Comparison of ENCODE assay signal across 9 cellular contexts in the genomic region with DNA sequence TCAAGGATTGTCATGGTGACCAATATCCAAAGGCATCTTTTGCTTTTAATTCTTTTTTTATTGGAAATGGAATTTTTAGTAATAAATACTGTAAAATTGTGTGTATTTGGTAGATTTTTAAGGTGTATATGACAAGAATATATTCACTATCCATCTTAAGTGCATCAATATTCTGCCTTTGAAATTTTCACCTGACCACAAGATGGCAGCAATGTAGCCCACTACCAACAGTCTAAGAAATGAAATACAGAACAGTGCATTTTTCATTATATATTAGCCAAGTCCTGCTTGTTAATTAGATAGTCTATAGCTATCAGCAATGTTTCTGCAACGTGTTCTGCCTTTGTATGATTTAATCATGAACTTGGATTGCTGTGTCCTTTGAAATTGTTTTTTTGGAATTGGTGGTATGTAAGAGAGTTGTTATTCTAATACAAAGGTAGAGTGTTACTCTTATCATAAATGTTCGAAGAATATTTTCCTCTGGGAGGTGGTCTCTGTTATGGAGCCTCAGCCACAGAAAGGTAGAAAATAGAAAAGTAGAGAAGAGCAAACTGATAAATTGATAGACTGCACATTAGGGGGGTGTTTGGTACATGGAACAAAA. TPM values are rescaled to one million over a fixed set of nuclear protein-coding genes. Genes with fewer than 3 reads are reported as not detected.
A peak's percentile ranks its signal among the peaks of the same experiment; 100 is the strongest.
DNase-seq lines count a peak whose midpoint lies in the region; ATAC-seq and TF ChIP-seq lines count a peak whose summit lies in the region.
"Had no signal": no experiment of that assay in that cellular context is flagged by ENCODE, and none has a peak within 500 bp of the region (broad histone marks: within the 10 kb centered on the region; RNA-seq: fewer than 3 reads in every experiment).

No MANE protein-coding gene starts in this region.

- H3K4me1 ChIP-seq in MM.1S (ENCODE audit: low read length) (no peaks in the 10 kb centered on the region), breast epithelium (no peaks in the 10 kb centered on the region), lower lobe of right lung (no peaks in the 10 kb centered on the region)

- no peak overlapping the region for H3K4me2 ChIP-seq in MM.1S (ENCODE audit: low read depth, low read length)

- H3K4me1 Mint-ChIP-seq in activated naive CD8-positive, alpha-beta T cell treated with anti-CD3 and anti-CD28 coated beads, Interleukin-2, amount 50 U/mL, for 24 hours = no peaks in the 10 kb centered on the region
- H3K4me1 Mint-ChIP-seq: naive thymus-derived CD8-positive, alpha-beta T cell had no signal

- H3K9me3 Mint-ChIP-seq in activated naive CD8-positive, alpha-beta T cell treated with anti-CD3 and anti-CD28 coated beads, Interleukin-2, amount 50 U/mL, for 24 hours = no peaks in the 10 kb centered on the region
- H3K9me3 Mint-ChIP-seq: naive thymus-derived CD8-positive, alpha-beta T cell had no signal

- H3K27ac ChIP-seq in MM.1S (ENCODE audit: low read length) = no peak overlapping the region
- H3K27ac ChIP-seq in breast epithelium = no peak overlapping the region
- H3K27ac ChIP-seq in lower lobe of right lung = no peak overlapping the region

- no peaks in the 10 kb centered on the region for H3F3A ChIP-seq in MM.1S (ENCODE audit: insufficient read depth, low read length)

- no peaks in the 10 kb centered on the region for H3K79me2 ChIP-seq in MM.1S (ENCODE audit: low read length)

- H3K9me2 ChIP-seq in MM.1S (replicated peaks; ENCODE audit: insufficient read depth, low read length) = no peaks in the 10 kb centered on the region

- H2AFZ ChIP-seq in MM.1S (ENCODE audit: low read length) = no peak overlapping the region

- H3K27me3 Mint-ChIP-seq in activated naive CD8-positive, alpha-beta T cell treated with anti-CD3 and anti-CD28 coated beads, Interleukin-2, amount 50 U/mL, for 24 hours = no peaks in the 10 kb centered on the region
- H3K27me3 Mint-ChIP-seq: naive thymus-derived CD8-positive, alpha-beta T cell had no signal

- TF ChIP-seq POLR2A in breast epithelium (IDR thresholded peaks at IDR 0.05) = no peak

- no peak overlapping the region for H3K9ac ChIP-seq in MM.1S (ENCODE audit: low read length)

- DNase-seq in D341Med (ENCODE audit: low spot score) = peak; percentile 36
- DNase-seq in MM.1S = peak; percentile 34
- no peak for DNase-seq in breast epithelium (ENCODE audit: low spot score in 2 of 2)
- no peak for DNase-seq in lower lobe of right lung
- DNase-seq in stimulated activated naive CD4-positive, alpha-beta T cell treated with Interleukin-2 at 50 U/mL for 16 hours (lab: John Stamatoyannopoulos, UW) = no peak
- no peak for DNase-seq in activated naive CD8-positive, alpha-beta T cell treated with anti-CD3 and anti-CD28 coated beads, Interleukin-2, amount 50 U/mL, for 24 hours

- H3K36me3 ChIP-seq in MM.1S (replicated peaks; ENCODE audit: insufficient read depth, low read length) (no peaks in the 10 kb centered on the region), breast epithelium (no peaks in the 10 kb centered on the region), lower lobe of right lung (no peaks in the 10 kb centered on the region)

- H3K27ac Mint-ChIP-seq in activated naive CD8-positive, alpha-beta T cell treated with anti-CD3 and anti-CD28 coated beads, Interleukin-2, amount 50 U/mL, for 24 hours = no peak overlapping the region
- H3K27ac Mint-ChIP-seq: naive thymus-derived CD8-positive, alpha-beta T cell had no signal

- TF ChIP-seq CTCF in MM.1S (IDR thresholded peaks at IDR 0.05; ENCODE audit: low read length) (peak; percentile 61), breast epithelium (IDR thresholded peaks at IDR 0.05) (peak in 2 of 3 donors; percentile 17 to 26), lower lobe of right lung (IDR thresholded peaks at IDR 0.05) (peak; percentile 49)

- no peaks in the 10 kb centered on the region for H3K9me3 ChIP-seq in MM.1S (replicated peaks; ENCODE audit: insufficient read depth, low read length)
- H3K9me3 ChIP-seq in breast epithelium = no peaks in the 10 kb centered on the region
- H3K9me3 ChIP-seq in lower lobe of right lung = no peaks in the 10 kb centered on the region

- H3K27me3 ChIP-seq in MM.1S (replicated peaks; ENCODE audit: insufficient read depth, low read length) = no peaks in the 10 kb centered on the region
- no peaks in the 10 kb centered on the region for H3K27me3 ChIP-seq in breast epithelium
- no peaks in the 10 kb centered on the region for H3K27me3 ChIP-seq in lower lobe of right lung (ENCODE audit: low read depth)

- ATAC-seq in GM18873 (IDR thresholded peaks at IDR 0.05; ENCODE audit: low FRiP score, unreplicated experiment) (peak; percentile 45), lower lobe of right lung (peak in 1 of 2 donors; percentile 62), GM19452 (IDR thresholded peaks at IDR 0.05; ENCODE audit: unreplicated experiment) (no peak)
- ATAC-seq in activated naive CD8-positive, alpha-beta T cell treated with anti-CD3 and anti-CD28 coated beads, Interleukin-2, amount 50 U/mL, for 24 hours = no peak
- ATAC-seq: naive thymus-derived CD8-positive, alpha-beta T cell had no signal

- no peak overlapping the region for H3K4me3 ChIP-seq in MM.1S (ENCODE audit: low read length)
- H3K4me3 ChIP-seq in breast epithelium = no peak overlapping the region
- H3K4me3 ChIP-seq in lower lobe of right lung = no peak overlapping the region

- no peaks in the 10 kb centered on the region for H3K36me3 Mint-ChIP-seq in activated naive CD8-positive, alpha-beta T cell treated with anti-CD3 and anti-CD28 coated beads, Interleukin-2, amount 50 U/mL, for 24 hours (ENCODE audit: low read depth)
- H3K36me3 Mint-ChIP-seq: naive thymus-derived CD8-positive, alpha-beta T cell had no signal

- no peak overlapping the region for H3K4me3 Mint-ChIP-seq in activated naive CD8-positive, alpha-beta T cell treated with anti-CD3 and anti-CD28 coated beads, Interleukin-2, amount 50 U/mL, for 24 hours
- H3K4me3 Mint-ChIP-seq: naive thymus-derived CD8-positive, alpha-beta T cell had no signal

- intact Hi-C loops in breast epithelium (cut with DNase I; ENCODE audit: low total_unique reads) = no loop called here
- intact Hi-C loops in lower lobe of right lung (cut with DNase I) = loop anchor here (10.0 kb wide), 1 partner anchor 290 kb away; no protein-coding TSS in a partner anchor

- no peaks in the 10 kb centered on the region for H4K20me1 ChIP-seq in MM.1S (ENCODE audit: insufficient read depth, low read length)

RNA-seq across cellular contexts. Expression of a gene that starts 38.2 kb away (rescaled TPM):
- total RNA-seq in breast epithelium (1 to 10 TPM in 2 of 3 donors, under 1 TPM in 1; 0.98 to 7.5 (median 2.0) TPM), lower lobe of right lung (12.5 TPM)
- total RNA-seq: naive thymus-derived CD8-positive, alpha-beta T cell had no signal

Comparison
In these comparisons a context has a peak if more than half of its experiments do, and no peak if none do; other contexts are left out.
1. DNase-seq: peak in D341Med (single experiment) and MM.1S (single experiment); none in breast epithelium (0 of 2), lower lobe of right lung (single experiment), stimulated activated naive CD4-positive, alpha-beta T cell treated with Interleukin-2 at 50 U/mL for 16 hours (single experiment) and activated naive CD8-positive, alpha-beta T cell treated with anti-CD3 and anti-CD28 coated beads, Interleukin-2, amount 50 U/mL, for 24 hours (single experiment).
2. Peak in every context shown above with its lines, with median percentiles within 50 percentile points of each other: CTCF ChIP-seq.